22 cellular contexts compared by ENCODE assay signal in genomic region chr7:44294325-44295069, GRCh38. TPM values are rescaled to one million over a fixed set of nuclear protein-coding genes. Genes with fewer than 3 reads are reported as not detected.
DNase-seq lines count a peak whose midpoint lies in the region; FAIRE-seq and TF ChIP-seq lines count a peak whose summit lies in the region.
"Had no signal": no experiment of that assay in that cellular context is flagged by ENCODE, and none has a peak within 500 bp of the region (broad histone marks: within the 10 kb centered on the region; RNA-seq: fewer than 3 reads in every experiment).

No MANE protein-coding gene starts in this region.

- TF ChIP-seq EP300 in ovary (IDR thresholded peaks at IDR 0.05), result no peak

- WGBS in endodermal cell (ENCODE audit: insufficient coverage in 1 of 2, insufficient read length in 1 of 2), 2 experiments, result 76 to 82% methylated on average over 2 of the region's 2 CpGs
- WGBS in ovary, 3 donors, result 84 to 86% (median 85%) methylated on average over 2 of the region's 2 CpGs

- H3K36me3 ChIP-seq in endodermal cell (ENCODE audit: control insufficient read depth, insufficient read depth, low read length), result no peaks in the 10 kb centered on the region
- no peaks in the 10 kb centered on the region for H3K36me3 ChIP-seq in ovary
- H3K36me3 ChIP-seq: gastroesophageal sphincter, left lung, right lobe of liver, tibial artery had no signal

- H3K4me1 ChIP-seq in endodermal cell (ENCODE audit: control insufficient read depth, insufficient read depth, low read length), result no peaks in the 10 kb centered on the region
- H3K4me1 ChIP-seq in ovary (ENCODE audit: insufficient read depth), result peaks cover 14% of the 10 kb centered on the region
- H3K4me1 ChIP-seq: gastroesophageal sphincter, right lobe of liver, tibial artery had no signal

- peaks cover 63% of the 10 kb centered on the region for H3K27me3 Mint-ChIP-seq in endodermal cell (ENCODE audit: insufficient read depth)

- FAIRE-seq in D721Med (lab: Jason Lieb, UNC) (no peak), GM12892 (lab: Jason Lieb, UNC) (no peak)

- H3K9me3 Mint-ChIP-seq in endodermal cell, result no peaks in the 10 kb centered on the region
- H3K9me3 Mint-ChIP-seq: activated CD4-positive, alpha-beta memory T cell treated with anti-CD3 and anti-CD28 coated beads for 36 hours; activated T-helper 1 cell treated with anti-CD3 and anti-CD28 coated beads, Interleukin-12 subunit alpha, Interleukin-12 subunit beta, Interleukin-2, Interleukin-4 antibody, amounts not matched to agents 30 ng/mL and 10 ng/mL and 1 ng/mL, durations not matched to agents 14 hours and 24 hours and 36 hours; central memory CD8-positive, alpha-beta T cell; GM23338; stimulated activated naive B cell treated with anti-CD40 and anti-IgM and Interleukin-4, amounts not matched to agents 10 μg/mL and 1 μg/mL and 100 μg/mL, for 72 hours had no signal

- H3K36me3 Mint-ChIP-seq in endodermal cell (ENCODE audit: low read depth), result no peaks in the 10 kb centered on the region
- H3K36me3 Mint-ChIP-seq: activated CD4-positive, alpha-beta memory T cell treated with anti-CD3 and anti-CD28 coated beads for 36 hours; stimulated activated naive B cell treated with anti-CD40 and anti-IgM and Interleukin-4, amounts not matched to agents 10 μg/mL and 1 μg/mL and 100 μg/mL, for 72 hours had no signal

- H3K4me3 Mint-ChIP-seq in endodermal cell, result no peak overlapping the region
- H3K4me3 Mint-ChIP-seq: activated CD4-positive, alpha-beta memory T cell treated with anti-CD3 and anti-CD28 coated beads for 36 hours; activated T-helper 1 cell treated with anti-CD3 and anti-CD28 coated beads, Interleukin-12 subunit alpha, Interleukin-12 subunit beta, Interleukin-2, Interleukin-4 antibody, amounts not matched to agents 30 ng/mL and 10 ng/mL and 1 ng/mL, durations not matched to agents 14 hours and 24 hours and 36 hours; central memory CD8-positive, alpha-beta T cell; GM23338; stimulated activated naive B cell treated with anti-CD40 and anti-IgM and Interleukin-4, amounts not matched to agents 10 μg/mL and 1 μg/mL and 100 μg/mL, for 72 hours had no signal

- H3K9me3 ChIP-seq in endodermal cell (ENCODE audit: control insufficient read depth, low read length) (no peaks in the 10 kb centered on the region), ovary (no peaks in the 10 kb centered on the region)
- H3K9me3 ChIP-seq: gastroesophageal sphincter, left lung, right lobe of liver, tibial artery had no signal

- no peak overlapping the region for H3K9ac ChIP-seq in endodermal cell (ENCODE audit: extremely low read depth, low read length, poor library complexity, severe bottlenecking)

- intact Hi-C loops in ovary (cut with DNase I), result no loop called here

- H3K27ac Mint-ChIP-seq in endodermal cell, result no peak overlapping the region
- H3K27ac Mint-ChIP-seq: activated CD4-positive, alpha-beta memory T cell treated with anti-CD3 and anti-CD28 coated beads for 36 hours; activated T-helper 1 cell treated with anti-CD3 and anti-CD28 coated beads, Interleukin-12 subunit alpha, Interleukin-12 subunit beta, Interleukin-2, Interleukin-4 antibody, amounts not matched to agents 30 ng/mL and 10 ng/mL and 1 ng/mL, durations not matched to agents 14 hours and 24 hours and 36 hours; GM23338; stimulated activated naive B cell treated with anti-CD40 and anti-IgM and Interleukin-4, amounts not matched to agents 10 μg/mL and 1 μg/mL and 100 μg/mL, for 72 hours had no signal

- no peak overlapping the region for H3K27ac ChIP-seq in endodermal cell (ENCODE audit: low read depth, low read length)
- H3K27ac ChIP-seq in ovary, result no peak overlapping the region
- H3K27ac ChIP-seq: gastroesophageal sphincter, left lung, right lobe of liver, tibial artery had no signal

- DNase-seq in Ammon's horn (ENCODE audit: low spot score) (peak; percentile 7), D721Med (ENCODE audit: insufficient read length, low spot score) (peak; percentile 6), endodermal cell (peak; percentile 22), ovary (peak in 3 of 5 donors; percentile 4 to 23 (median 9)), NCI-H345 (lab: John Stamatoyannopoulos, UW) (no peak), SKM-1 treated with dmso at 0.1 percent for 144 hours (lab: John Stamatoyannopoulos, UW; ENCODE audit: unreplicated experiment) (no peak), GM12892 (ENCODE audit: insufficient read length) (no peak)
- DNase-seq: Calu3; NCI-H1092 treated with DMSO at 0.1 percent for 48 hours; NCI-H2081 treated with DMSO at 0.1 percent for 48 hours; NCI-H524; occipital lobe; stimulated activated naive B cell treated with anti-CD40 and anti-IgM and Interleukin-4, amounts not matched to agents 10 μg/mL and 1 μg/mL and 100 μg/mL, for 72 hours had no signal

- TF ChIP-seq CTCF in D721Med (IDR thresholded peaks at IDR 0.05; ENCODE audit: insufficient read depth, missing control alignments) (no peak), endodermal cell (conservative IDR thresholded peaks at IDR 0.05) (no peak), ovary (IDR thresholded peaks at IDR 0.05) (no peak)

- H3K27me3 ChIP-seq in endodermal cell (ENCODE audit: control insufficient read depth, insufficient read depth, low read length, poor library complexity, severe bottlenecking) (peaks cover 73% of the 10 kb centered on the region), ovary (no peaks in the 10 kb centered on the region)
- H3K27me3 ChIP-seq: right lobe of liver had no signal

- no peak overlapping the region for H3K4me3 ChIP-seq in endodermal cell (ENCODE audit: low read length)
- no peak overlapping the region for H3K4me3 ChIP-seq in ovary
- H3K4me3 ChIP-seq: gastroesophageal sphincter, GM23338, left lung, right lobe of liver, tibial artery had no signal

- peaks cover 4% of the 10 kb centered on the region for H3K4me1 Mint-ChIP-seq in endodermal cell
- H3K4me1 Mint-ChIP-seq: central memory CD8-positive, alpha-beta T cell; stimulated activated naive B cell treated with anti-CD40 and anti-IgM and Interleukin-4, amounts not matched to agents 10 μg/mL and 1 μg/mL and 100 μg/mL, for 72 hours had no signal

- TF ChIP-seq POLR2A in ovary (IDR thresholded peaks at IDR 0.05) (no peak), GM12892 (IDR thresholded peaks at IDR 0.05; ENCODE audit: low read depth, low read length) (no peak)

RNA-seq across cellular contexts. Expression of gene CAMK2B, which starts 30.9 kb away (rescaled TPM):
- total RNA-seq in endodermal cell (under 1 TPM in 1 of 2 donors, not detected in 1; 0.26 TPM), ovary (1 to 10 TPM in 1 of 7 donors, under 1 TPM in 4, not detected in 2; 0.24 to 1.4 (median 0.45) TPM)
- polyA plus RNA-seq in endodermal cell (2013, experiment 1 of 2), result 0.32 TPM
- 1.6 TPM for polyA plus RNA-seq in endodermal cell (2013, experiment 2 of 2)
- polyA plus RNA-seq in ovary, result under 1 TPM; 0.22 to 0.48 TPM
- polyA plus RNA-seq in GM12892 (2012; ENCODE audit: missing spikeins), result 0.38 TPM
- total RNA-seq: Calu3; GM23338; T-helper 1 cell treated with Interleukin-12 subunit alpha and Interleukin-12 subunit beta and Interleukin-4 antibody, amounts not matched to agents 30 ng/mL and 1 ng/mL, for 36 hours had no signal
- polyA plus RNA-seq: GM23338 had no signal

Comparison
In these comparisons a context has a peak if more than half of its experiments do, and no peak if none do; other contexts are left out.
1. DNase-seq: peak in Ammon's horn (single experiment), D721Med (single experiment), endodermal cell (single experiment) and ovary (3 of 5); none in NCI-H345 (single experiment), SKM-1 treated with dmso at 0.1 percent for 144 hours (single experiment) and GM12892 (single experiment).